Comparison of ENCODE assay signal across 1 cellular context in genomic region chr5:181173420-181174342, GRCh38.
A peak's percentile ranks its signal among the peaks of the same experiment; 100 is the strongest.
TF ChIP-seq lines count a peak whose summit lies in the region.

No MANE protein-coding gene starts in this region.

TF ChIP-seq in K562, 482 proteins besides CTCF, POLR2A, EP300 and RAD21 (continued from another document and continues in another):
- TF ChIP-seq, protein P1, sequence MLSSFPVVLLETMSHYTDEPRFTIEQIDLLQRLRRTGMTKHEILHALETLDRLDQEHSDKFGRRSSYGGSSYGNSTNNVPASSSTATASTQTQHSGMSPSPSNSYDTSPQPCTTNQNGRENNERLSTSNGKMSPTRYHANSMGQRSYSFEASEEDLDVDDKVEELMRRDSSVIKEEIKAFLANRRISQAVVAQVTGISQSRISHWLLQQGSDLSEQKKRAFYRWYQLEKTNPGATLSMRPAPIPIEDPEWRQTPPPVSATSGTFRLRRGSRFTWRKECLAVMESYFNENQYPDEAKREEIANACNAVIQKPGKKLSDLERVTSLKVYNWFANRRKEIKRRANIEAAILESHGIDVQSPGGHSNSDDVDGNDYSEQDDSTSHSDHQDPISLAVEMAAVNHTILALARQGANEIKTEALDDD (IDR thresholded peaks at IDR 0.05), result peak; percentile 78
- TF ChIP-seq MAFF (IDR thresholded peaks at IDR 0.05; ENCODE audit: low read length) (no peak), ZNF24 (IDR thresholded peaks at IDR 0.05) (0 out of 2 replicates have a peak, but pooled peaks have one; percentile 33), ZNF133 (CRISPR knock-in tag; IDR thresholded peaks at IDR 0.05) (no peak), CREB1 (IDR thresholded peaks at IDR 0.05) (peak; percentile 50; the same call in 1 of the 2 replicates), CREB1 (CRISPR knock-in tag; IDR thresholded peaks at IDR 0.05) (peak; percentile 25; the same call in 1 of the 2 replicates), ZSCAN32 (CRISPR knock-in tag; IDR thresholded peaks at IDR 0.05) (no peak), ZNF507 (tag; conservative IDR thresholded peaks at IDR 0.05) (no peak), ZSCAN29 (IDR thresholded peaks at IDR 0.05) (0 out of 2 replicates have a peak, but pooled peaks have one; percentile 38), SRSF3 (IDR thresholded peaks at IDR 0.05; ENCODE audit: insufficient read depth, low read length) (no peak), ZNF431 (CRISPR knock-in tag; IDR thresholded peaks at IDR 0.05) (no peak), ARHGAP35 (IDR thresholded peaks at IDR 0.05; ENCODE audit: partially characterized antibody) (no peak), SETDB1 (IDR thresholded peaks at IDR 0.05; ENCODE audit: low read length) (no peak), MNT (conservative IDR thresholded peaks at IDR 0.05) (peak; percentile 50 to 52; a peak in 2 of 4 replicates), SAFB (IDR thresholded peaks at IDR 0.05; ENCODE audit: borderline replicate concordance, low read depth, low read length) (0 out of 2 replicates have a peak, but pooled peaks have one; percentile 39), ZNF140 (CRISPR knock-in tag; IDR thresholded peaks at IDR 0.05) (no peak), CHD4 (IDR thresholded peaks at IDR 0.05; ENCODE audit: insufficient read depth, insufficient replicate concordance, low read depth, low read length, poor library complexity, severe bottlenecking) (no peak), TRIM24 (IDR thresholded peaks at IDR 0.05) (peak in 1 of 2 experiments; percentile 49; a peak in 1 of 4 replicates), HCFC1 (IDR thresholded peaks at IDR 0.05; ENCODE audit: low read depth, low read length) (no peak), ZNF57 (CRISPR knock-in tag; IDR thresholded peaks at IDR 0.05) (no peak), SRF (CRISPR knock-in tag; IDR thresholded peaks at IDR 0.05) (no peak), ZNF263 (CRISPR knock-in tag; IDR thresholded peaks at IDR 0.05; ENCODE audit: borderline replicate concordance) (no peak), CBX5 (IDR thresholded peaks at IDR 0.05; ENCODE audit: borderline replicate concordance, low read depth) (no peak), BRF1 (IDR thresholded peaks at IDR 0.05; ENCODE audit: borderline replicate concordance, extremely low read depth, insufficient read length) (no peak), THRAP3 (IDR thresholded peaks at IDR 0.05; ENCODE audit: borderline replicate concordance) (no peak; the same call in 1 of the 2 replicates), TBL1XR1 (IDR thresholded peaks at IDR 0.05; ENCODE audit: low read length in 2 of 2) (0 out of 4 replicates have a peak, but pooled peaks of 1 of the 2 experiments have one; percentile 63), CREB3L1 (IDR thresholded peaks at IDR 0.05; ENCODE audit: borderline replicate concordance, low read depth) (0 out of 2 replicates have a peak, but pooled peaks have one; percentile 2), ETS1 (conservative IDR thresholded peaks at IDR 0.05; ENCODE audit: control insufficient read depth, low read depth, low read length) (no peak), ZNF79 (CRISPR knock-in tag; IDR thresholded peaks at IDR 0.05; ENCODE audit: low read depth) (no peak), BDP1 (IDR thresholded peaks at IDR 0.05; ENCODE audit: insufficient read depth, insufficient read length) (peak; percentile 38), GATA2 (CRISPR knock-in tag; IDR thresholded peaks at IDR 0.05) (no peak), TOE1 (IDR thresholded peaks at IDR 0.05; ENCODE audit: borderline replicate concordance) (peak; percentile 28; the same call in 1 of the 2 replicates), TOE1 (CRISPR knock-in tag; IDR thresholded peaks at IDR 0.05; ENCODE audit: borderline replicate concordance, low read depth) (no peak), EP400 (IDR thresholded peaks at IDR 0.05) (peak; percentile 67), ZNF592 (IDR thresholded peaks at IDR 0.05) (peak; percentile 44), POLR2G (IDR thresholded peaks at IDR 0.05; ENCODE audit: low read depth, low read length) (no peak), ZNF644 (tag; IDR thresholded peaks at IDR 0.05; ENCODE audit: low read depth) (no peak), ZNF551 (CRISPR knock-in tag; IDR thresholded peaks at IDR 0.05) (no peak), RBM22 (IDR thresholded peaks at IDR 0.05; ENCODE audit: low read depth, low read length, poor library complexity, severe bottlenecking) (no peak), STAT5B (CRISPR knock-in tag; IDR thresholded peaks at IDR 0.05) (no peak), RAD51 (IDR thresholded peaks at IDR 0.05; ENCODE audit: borderline replicate concordance, low read depth) (no peak), TAF9B (IDR thresholded peaks at IDR 0.05; ENCODE audit: partially characterized antibody) (no peak)
- TF ChIP-seq, protein P2, sequence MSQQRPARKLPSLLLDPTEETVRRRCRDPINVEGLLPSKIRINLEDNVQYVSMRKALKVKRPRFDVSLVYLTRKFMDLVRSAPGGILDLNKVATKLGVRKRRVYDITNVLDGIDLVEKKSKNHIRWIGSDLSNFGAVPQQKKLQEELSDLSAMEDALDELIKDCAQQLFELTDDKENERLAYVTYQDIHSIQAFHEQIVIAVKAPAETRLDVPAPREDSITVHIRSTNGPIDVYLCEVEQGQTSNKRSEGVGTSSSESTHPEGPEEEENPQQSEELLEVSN (IDR thresholded peaks at IDR 0.05; ENCODE audit: borderline replicate concordance in 1 of 2, extremely low read depth in 1 of 2, insufficient read depth in 1 of 2, insufficient read length in 1 of 2, low read depth in 1 of 2, low read length in 1 of 2, poor library complexity in 1 of 2, severe bottlenecking in 1 of 2), result peak in 1 of 2 experiments; percentile 70
- TF ChIP-seq, protein P3, sequence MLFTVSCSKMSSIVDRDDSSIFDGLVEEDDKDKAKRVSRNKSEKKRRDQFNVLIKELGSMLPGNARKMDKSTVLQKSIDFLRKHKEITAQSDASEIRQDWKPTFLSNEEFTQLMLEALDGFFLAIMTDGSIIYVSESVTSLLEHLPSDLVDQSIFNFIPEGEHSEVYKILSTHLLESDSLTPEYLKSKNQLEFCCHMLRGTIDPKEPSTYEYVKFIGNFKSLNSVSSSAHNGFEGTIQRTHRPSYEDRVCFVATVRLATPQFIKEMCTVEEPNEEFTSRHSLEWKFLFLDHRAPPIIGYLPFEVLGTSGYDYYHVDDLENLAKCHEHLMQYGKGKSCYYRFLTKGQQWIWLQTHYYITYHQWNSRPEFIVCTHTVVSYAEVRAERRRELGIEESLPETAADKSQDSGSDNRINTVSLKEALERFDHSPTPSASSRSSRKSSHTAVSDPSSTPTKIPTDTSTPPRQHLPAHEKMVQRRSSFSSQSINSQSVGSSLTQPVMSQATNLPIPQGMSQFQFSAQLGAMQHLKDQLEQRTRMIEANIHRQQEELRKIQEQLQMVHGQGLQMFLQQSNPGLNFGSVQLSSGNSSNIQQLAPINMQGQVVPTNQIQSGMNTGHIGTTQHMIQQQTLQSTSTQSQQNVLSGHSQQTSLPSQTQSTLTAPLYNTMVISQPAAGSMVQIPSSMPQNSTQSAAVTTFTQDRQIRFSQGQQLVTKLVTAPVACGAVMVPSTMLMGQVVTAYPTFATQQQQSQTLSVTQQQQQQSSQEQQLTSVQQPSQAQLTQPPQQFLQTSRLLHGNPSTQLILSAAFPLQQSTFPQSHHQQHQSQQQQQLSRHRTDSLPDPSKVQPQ (CRISPR knock-in tag; IDR thresholded peaks at IDR 0.05; ENCODE audit: borderline replicate concordance), result no peak
- TF ChIP-seq, protein P4, sequence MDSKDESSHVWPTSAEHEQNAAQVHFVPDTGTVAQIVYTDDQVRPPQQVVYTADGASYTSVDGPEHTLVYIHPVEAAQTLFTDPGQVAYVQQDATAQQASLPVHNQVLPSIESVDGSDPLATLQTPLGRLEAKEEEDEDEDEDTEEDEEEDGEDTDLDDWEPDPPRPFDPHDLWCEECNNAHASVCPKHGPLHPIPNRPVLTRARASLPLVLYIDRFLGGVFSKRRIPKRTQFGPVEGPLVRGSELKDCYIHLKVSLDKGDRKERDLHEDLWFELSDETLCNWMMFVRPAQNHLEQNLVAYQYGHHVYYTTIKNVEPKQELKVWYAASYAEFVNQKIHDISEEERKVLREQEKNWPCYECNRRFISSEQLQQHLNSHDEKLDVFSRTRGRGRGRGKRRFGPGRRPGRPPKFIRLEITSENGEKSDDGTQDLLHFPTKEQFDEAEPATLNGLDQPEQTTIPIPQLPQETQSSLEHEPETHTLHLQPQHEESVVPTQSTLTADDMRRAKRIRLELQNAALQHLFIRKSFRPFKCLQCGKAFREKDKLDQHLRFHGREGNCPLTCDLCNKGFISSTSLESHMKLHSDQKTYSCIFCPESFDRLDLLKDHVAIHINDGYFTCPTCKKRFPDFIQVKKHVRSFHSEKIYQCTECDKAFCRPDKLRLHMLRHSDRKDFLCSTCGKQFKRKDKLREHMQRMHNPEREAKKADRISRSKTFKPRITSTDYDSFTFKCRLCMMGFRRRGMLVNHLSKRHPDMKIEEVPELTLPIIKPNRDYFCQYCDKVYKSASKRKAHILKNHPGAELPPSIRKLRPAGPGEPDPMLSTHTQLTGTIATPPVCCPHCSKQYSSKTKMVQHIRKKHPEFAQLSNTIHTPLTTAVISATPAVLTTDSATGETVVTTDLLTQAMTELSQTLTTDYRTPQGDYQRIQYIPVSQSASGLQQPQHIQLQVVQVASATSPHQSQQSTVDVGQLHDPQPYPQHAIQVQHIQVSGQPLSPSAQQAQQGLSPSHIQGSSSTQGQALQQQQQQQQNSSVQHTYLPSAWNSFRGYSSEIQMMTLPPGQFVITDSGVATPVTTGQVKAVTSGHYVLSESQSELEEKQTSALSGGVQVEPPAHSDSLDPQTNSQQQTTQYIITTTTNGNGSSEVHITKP (IDR thresholded peaks at IDR 0.05; ENCODE audit: partially characterized antibody), result no peak
- TF ChIP-seq, protein P5, sequence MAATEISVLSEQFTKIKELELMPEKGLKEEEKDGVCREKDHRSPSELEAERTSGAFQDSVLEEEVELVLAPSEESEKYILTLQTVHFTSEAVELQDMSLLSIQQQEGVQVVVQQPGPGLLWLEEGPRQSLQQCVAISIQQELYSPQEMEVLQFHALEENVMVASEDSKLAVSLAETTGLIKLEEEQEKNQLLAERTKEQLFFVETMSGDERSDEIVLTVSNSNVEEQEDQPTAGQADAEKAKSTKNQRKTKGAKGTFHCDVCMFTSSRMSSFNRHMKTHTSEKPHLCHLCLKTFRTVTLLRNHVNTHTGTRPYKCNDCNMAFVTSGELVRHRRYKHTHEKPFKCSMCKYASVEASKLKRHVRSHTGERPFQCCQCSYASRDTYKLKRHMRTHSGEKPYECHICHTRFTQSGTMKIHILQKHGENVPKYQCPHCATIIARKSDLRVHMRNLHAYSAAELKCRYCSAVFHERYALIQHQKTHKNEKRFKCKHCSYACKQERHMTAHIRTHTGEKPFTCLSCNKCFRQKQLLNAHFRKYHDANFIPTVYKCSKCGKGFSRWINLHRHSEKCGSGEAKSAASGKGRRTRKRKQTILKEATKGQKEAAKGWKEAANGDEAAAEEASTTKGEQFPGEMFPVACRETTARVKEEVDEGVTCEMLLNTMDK (IDR thresholded peaks at IDR 0.05; ENCODE audit: borderline replicate concordance, insufficient read depth, low read depth, low read length, poor library complexity, severe bottlenecking), result no peak
